Comparison of ENCODE assay signal across 25 cellular contexts in genomic region chr2:231204581-231204980, GRCh38.
"Had no signal": no experiment of that assay in that cellular context is flagged by ENCODE, and none has a peak within 500 bp of the region (broad histone marks: within the 10 kb centered on the region; RNA-seq: fewer than 3 reads in every experiment).

No MANE protein-coding gene starts in this region.

- H3K27me3 Mint-ChIP-seq: activated naive CD8-positive, alpha-beta T cell had no signal

- H3K36me3 ChIP-seq: neural progenitor cell, prostate gland, uterus had no signal

- H3K4me3 ChIP-seq: adrenal gland, ascending aorta, coronary artery, heart left ventricle, mucosa of descending colon, neural progenitor cell, prostate gland, skin epidermis, stomach, uterus had no signal

- H3K27ac Mint-ChIP-seq: activated CD4-positive, alpha-beta memory T cell treated with anti-CD3 and anti-CD28 coated beads for 36 hours; activated naive CD8-positive, alpha-beta T cell; activated T-helper 2 cell treated with anti-CD3 and anti-CD28 coated beads, Interferon-gamma antibody, Interleukin-2, Interleukin-4, amounts not matched to agents 10 μg/mL and 5 μg/mL and 100 μg/mL, durations not matched to agents 14 hours and 24 hours and 36 hours; stimulated activated effector memory CD8-positive, alpha-beta T cell treated with anti-CD3 and anti-CD28 coated beads, Interleukin-12 subunit alpha, Interleukin-12 subunit beta, amount 100 ng/mL, for 72 hours; T-helper 17 cell had no signal

- H3K27ac ChIP-seq: adrenal gland, coronary artery, heart left ventricle, neural progenitor cell, prostate gland, skin epidermis, uterus had no signal

- H3K9me3 ChIP-seq: adrenal gland, ascending aorta, heart left ventricle, mucosa of descending colon, prostate gland, stomach, uterus had no signal

- H3K36me3 Mint-ChIP-seq: activated CD4-positive, alpha-beta memory T cell treated with anti-CD3 and anti-CD28 coated beads for 36 hours; activated naive CD8-positive, alpha-beta T cell; naive B cell; stimulated activated effector memory CD8-positive, alpha-beta T cell treated with anti-CD3 and anti-CD28 coated beads, Interleukin-12 subunit alpha, Interleukin-12 subunit beta, amount 100 ng/mL, for 72 hours had no signal

- ATAC-seq: activated T-cell treated with anti-CD3 and anti-CD28 coated beads, Interleukin-2, amount 50 U/mL, for 4 hours; heart left ventricle; left cardiac atrium; mucosa of descending colon; right cardiac atrium; stimulated activated effector memory CD8-positive, alpha-beta T cell treated with anti-CD3 and anti-CD28 coated beads, Interleukin-12 subunit alpha, Interleukin-12 subunit beta, amount 100 ng/mL, for 72 hours; T-helper 17 cell had no signal

- H3K9me3 Mint-ChIP-seq: activated CD4-positive, alpha-beta memory T cell treated with anti-CD3 and anti-CD28 coated beads for 36 hours; activated T-cell treated with anti-CD3 and anti-CD28 coated beads, Interleukin-2, amount 50 U/mL, for 4 hours; activated T-helper 2 cell treated with anti-CD3 and anti-CD28 coated beads, Interferon-gamma antibody, Interleukin-2, Interleukin-4, amounts not matched to agents 10 μg/mL and 5 μg/mL and 100 μg/mL, durations not matched to agents 14 hours and 24 hours and 36 hours; naive B cell; neural progenitor cell; stimulated activated effector memory CD8-positive, alpha-beta T cell treated with anti-CD3 and anti-CD28 coated beads, Interleukin-12 subunit alpha, Interleukin-12 subunit beta, amount 100 ng/mL, for 72 hours had no signal

- H3K4me1 ChIP-seq: prostate gland had no signal

- DNase-seq: activated CD4-positive, alpha-beta memory T cell treated with anti-CD3 and anti-CD28 coated beads for 36 hours; activated CD4-positive, alpha-beta T cell treated with anti-CD3 and anti-CD28 coated beads for 48 hours; activated naive CD4-positive, alpha-beta T cell; activated T-cell treated with anti-CD3 and anti-CD28 coated beads, Interleukin-2, amount 50 U/mL, for 4 hours; central memory CD4-positive, alpha-beta T cell; heart left ventricle; left cardiac atrium; mucosa of descending colon; naive B cell; right cardiac atrium; stimulated activated CD4-positive, alpha-beta T cell treated with anti-CD3 and anti-CD28 coated beads, Interleukin-1b, Interleukin-23, amount 100 ng/mL, for 48 hours; stomach; SW 1271; T-helper 17 cell; trophoblast cell; uterus had no signal

- H3K4me3 Mint-ChIP-seq: activated CD4-positive, alpha-beta memory T cell treated with anti-CD3 and anti-CD28 coated beads for 36 hours; activated naive CD8-positive, alpha-beta T cell; activated T-cell treated with anti-CD3 and anti-CD28 coated beads, Interleukin-2, amount 50 U/mL, for 4 hours; neural progenitor cell; stimulated activated effector memory CD8-positive, alpha-beta T cell treated with anti-CD3 and anti-CD28 coated beads, Interleukin-12 subunit alpha, Interleukin-12 subunit beta, amount 100 ng/mL, for 72 hours; T-helper 17 cell had no signal

- H3K27me3 ChIP-seq: adrenal gland, ascending aorta, heart left ventricle, neural progenitor cell, stomach, uterus had no signal
